In the genomic region with DNA sequence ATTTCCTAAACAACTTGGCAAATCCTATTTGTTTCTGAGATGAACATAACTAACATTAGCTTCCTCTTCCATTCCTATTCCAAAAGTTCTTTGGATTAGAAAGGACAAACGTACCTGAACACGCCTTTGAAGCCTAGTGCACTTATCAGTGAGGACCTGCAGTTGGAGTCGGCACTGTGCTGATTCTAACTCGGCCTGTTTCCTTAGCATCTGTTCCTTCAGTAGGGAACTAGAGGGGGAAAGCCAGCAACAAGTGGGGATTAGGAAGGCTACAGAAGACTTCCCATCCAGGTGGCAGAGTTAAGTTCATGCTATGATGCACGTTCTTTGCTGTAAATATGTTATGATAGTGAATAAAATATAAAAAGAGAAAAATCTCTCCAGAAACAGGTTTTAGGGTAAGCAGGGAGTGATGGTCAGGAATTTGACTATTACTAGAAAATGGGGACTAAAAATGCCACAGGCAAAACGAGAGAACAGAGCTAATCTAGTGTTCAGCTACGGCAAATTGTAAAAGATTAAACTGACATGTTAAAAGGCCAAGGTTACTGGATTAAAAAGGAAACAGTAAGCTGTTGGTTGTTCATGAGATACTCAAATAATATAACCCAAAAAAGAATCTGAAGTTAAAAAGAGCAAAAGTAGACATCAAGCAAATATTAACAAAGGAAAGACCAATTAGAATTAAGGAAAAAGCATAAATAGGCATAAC, we compare ENCODE assay signal across 17 cellular contexts.
"Had no signal": no experiment of that assay in that cellular context is flagged by ENCODE, and none has a peak within 500 bp of the region (broad histone marks: within the 10 kb centered on the region; RNA-seq: fewer than 3 reads in every experiment).

No MANE protein-coding gene starts in this region.

- H3K4me3 Mint-ChIP-seq: activated CD4-positive, alpha-beta T cell treated with anti-CD3 and anti-CD28 coated beads, Interleukin-2, amount 10 ng/mL, durations not matched to agents 7 days and 5 days; activated naive CD4-positive, alpha-beta T cell treated with anti-CD3 and anti-CD28 coated beads for 36 hours; brain; central memory CD8-positive, alpha-beta T cell; immature natural killer cell; stimulated activated effector memory CD8-positive, alpha-beta T cell treated with anti-CD3 and anti-CD28 coated beads, Interleukin-12 subunit alpha, Interleukin-12 subunit beta, amount 100 ng/mL, for 72 hours had no signal

- ATAC-seq: left cardiac atrium; stimulated activated effector memory CD8-positive, alpha-beta T cell treated with anti-CD3 and anti-CD28 coated beads, Interleukin-12 subunit alpha, Interleukin-12 subunit beta, amount 100 ng/mL, for 72 hours had no signal

- H3K27ac Mint-ChIP-seq: activated CD4-positive, alpha-beta T cell treated with anti-CD3 and anti-CD28 coated beads, Interleukin-2, amount 10 ng/mL, durations not matched to agents 7 days and 5 days; activated naive CD4-positive, alpha-beta T cell treated with anti-CD3 and anti-CD28 coated beads for 36 hours; activated T-helper 2 cell treated with anti-CD3 and anti-CD28 coated beads, Interferon-gamma antibody, Interleukin-2, Interleukin-4, amounts not matched to agents 10 μg/mL and 5 μg/mL and 100 μg/mL, durations not matched to agents 14 hours and 24 hours and 36 hours; stimulated activated effector memory CD8-positive, alpha-beta T cell treated with anti-CD3 and anti-CD28 coated beads, Interleukin-12 subunit alpha, Interleukin-12 subunit beta, amount 100 ng/mL, for 72 hours had no signal

- H3K4me1 Mint-ChIP-seq: activated CD4-positive, alpha-beta T cell treated with anti-CD3 and anti-CD28 coated beads, Interleukin-2, amount 10 ng/mL, durations not matched to agents 7 days and 5 days; brain; central memory CD8-positive, alpha-beta T cell; immature natural killer cell; stimulated activated effector memory CD8-positive, alpha-beta T cell treated with anti-CD3 and anti-CD28 coated beads, Interleukin-12 subunit alpha, Interleukin-12 subunit beta, amount 100 ng/mL, for 72 hours had no signal

- DNase-seq: activated CD4-positive, alpha-beta T cell treated with anti-CD3 and anti-CD28 coated beads, Interleukin-2, amount 10 ng/mL, durations not matched to agents 7 days and 5 days; activated naive CD4-positive, alpha-beta T cell treated with anti-CD3 and anti-CD28 coated beads for 36 hours; activated T-cell treated with anti-CD3 and anti-CD28 coated beads for 4 hours; amygdala; effector memory CD4-positive, alpha-beta T cell; foreskin melanocyte; head of caudate nucleus; immature natural killer cell; left cardiac atrium; retina had no signal

- H3K9me3 Mint-ChIP-seq: activated CD4-positive, alpha-beta T cell treated with anti-CD3 and anti-CD28 coated beads, Interleukin-2, amount 10 ng/mL, durations not matched to agents 7 days and 5 days; activated naive CD4-positive, alpha-beta T cell treated with anti-CD3 and anti-CD28 coated beads for 36 hours; activated T-helper 2 cell treated with anti-CD3 and anti-CD28 coated beads, Interferon-gamma antibody, Interleukin-2, Interleukin-4, amounts not matched to agents 10 μg/mL and 5 μg/mL and 100 μg/mL, durations not matched to agents 14 hours and 24 hours and 36 hours; brain; central memory CD8-positive, alpha-beta T cell; immature natural killer cell; stimulated activated effector memory CD8-positive, alpha-beta T cell treated with anti-CD3 and anti-CD28 coated beads, Interleukin-12 subunit alpha, Interleukin-12 subunit beta, amount 100 ng/mL, for 72 hours had no signal

- H3K27me3 Mint-ChIP-seq: activated CD4-positive, alpha-beta T cell treated with anti-CD3 and anti-CD28 coated beads, Interleukin-2, amount 10 ng/mL, durations not matched to agents 7 days and 5 days; brain; central memory CD8-positive, alpha-beta T cell had no signal

- H3K4me1 ChIP-seq: parathyroid adenoma had no signal

- H3K4me3 ChIP-seq: lung had no signal

- H3K27ac ChIP-seq: epithelial cell of prostate, parathyroid adenoma had no signal
